11 cellular contexts compared by ENCODE assay signal in the genomic region with DNA sequence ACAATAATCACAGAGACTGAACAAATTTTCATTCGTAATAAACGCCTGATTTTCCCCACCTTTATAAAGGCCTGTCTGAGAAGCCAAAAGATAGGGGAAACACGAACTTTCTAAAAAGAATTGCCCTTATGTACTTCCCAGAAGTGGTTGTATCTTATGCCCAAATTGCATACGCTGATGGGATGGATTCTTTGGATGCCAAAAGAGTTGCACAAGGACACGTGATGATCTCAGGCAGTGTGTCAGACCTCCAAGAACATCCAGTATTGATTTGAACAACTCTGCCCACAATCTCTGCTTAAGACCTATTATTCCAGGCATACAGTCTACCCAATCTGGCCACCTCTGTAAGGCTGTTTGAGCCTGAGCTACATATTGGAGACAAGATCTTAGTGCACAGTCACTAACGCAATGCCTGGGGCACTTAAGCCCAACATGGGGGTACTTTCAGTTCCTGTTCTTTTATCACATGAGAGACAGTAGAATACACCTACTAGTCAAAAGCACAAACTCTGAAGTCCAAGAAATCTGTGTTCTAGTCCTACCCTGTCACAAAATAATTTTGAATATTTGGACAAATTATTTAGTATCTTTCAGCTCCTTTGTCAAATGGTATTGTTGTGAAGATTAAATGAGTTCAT. TPM values are rescaled to one million over a fixed set of nuclear protein-coding genes. Genes with fewer than 3 reads are reported as not detected.
DNase-seq lines count a peak whose midpoint lies in the region; ATAC-seq and TF ChIP-seq lines count a peak whose summit lies in the region.
"Had no signal": no experiment of that assay in that cellular context is flagged by ENCODE, and none has a peak within 500 bp of the region (broad histone marks: within the 10 kb centered on the region; RNA-seq: fewer than 3 reads in every experiment).

No MANE protein-coding gene starts in this region.

- no peak for TF ChIP-seq CTCF in omental fat pad (IDR thresholded peaks at IDR 0.05)

- ATAC-seq in GM18909 (IDR thresholded peaks at IDR 0.05; ENCODE audit: poor library complexity, unreplicated experiment) (peak; percentile 64), HG03045 (IDR thresholded peaks at IDR 0.05; ENCODE audit: unreplicated experiment) (peak; percentile 40), omental fat pad (ENCODE audit: low FRiP score) (peak; percentile 55), T-cell (replicated peaks in 1 of 4) (no peak)
- no peak for ATAC-seq in activated CD8-positive, alpha-beta memory T cell treated with anti-CD3 and anti-CD28 coated beads, Interleukin-2, amount 10 ng/mL, durations not matched to agents 7 days and 5 days

- DNase-seq in SK-MEL-5 (ENCODE audit: low read depth, low spot score) = peak; percentile 73
- DNase-seq in omental fat pad (ENCODE audit: low spot score) = no peak
- no peak for DNase-seq in activated CD8-positive, alpha-beta memory T cell treated with anti-CD3 and anti-CD28 coated beads, Interleukin-2, amount 10 ng/mL, durations not matched to agents 7 days and 5 days
- DNase-seq in Kasumi-1 (lab: John Stamatoyannopoulos, UW) = no peak
- no peak for DNase-seq in T-cell
- DNase-seq in NCI-H187 treated with DMSO at 0.1 percent for 48 hours (lab: John Stamatoyannopoulos, UW) = no peak
- DNase-seq: activated naive CD4-positive, alpha-beta T cell; uterus had no signal

- H3K36me3 Mint-ChIP-seq in activated CD8-positive, alpha-beta memory T cell treated with anti-CD3 and anti-CD28 coated beads, Interleukin-2, amount 10 ng/mL, durations not matched to agents 7 days and 5 days = no peaks in the 10 kb centered on the region
- no peaks in the 10 kb centered on the region for H3K36me3 Mint-ChIP-seq in T-cell

- POLR2A ChIA-PET in T-cell (lab: Charles Lee) = interaction anchor here in 1 of 2 donors (0.5 kb wide), 1 partner anchor 95 kb away, joined by 3 read pairs; no protein-coding TSS in a partner anchor

- H3K27me3 Mint-ChIP-seq in activated CD8-positive, alpha-beta memory T cell treated with anti-CD3 and anti-CD28 coated beads, Interleukin-2, amount 10 ng/mL, durations not matched to agents 7 days and 5 days = peaks cover 15% of the 10 kb centered on the region
- peaks cover 3% of the 10 kb centered on the region in 2 donors for H3K27me3 Mint-ChIP-seq in T-cell

- in situ Hi-C loops in SK-MEL-5 (cut with HindIII; ENCODE audit: low pct_unique_long_range_greater_than_20kb, low sequenced_read_pairs) = no loop called here

- no peaks in the 10 kb centered on the region for H3K9me3 Mint-ChIP-seq in activated CD8-positive, alpha-beta memory T cell treated with anti-CD3 and anti-CD28 coated beads, Interleukin-2, amount 10 ng/mL, durations not matched to agents 7 days and 5 days (ENCODE audit: low read depth)
- peaks cover 0 to 10% (median 0%) of the 10 kb centered on the region in 3 donors for H3K9me3 Mint-ChIP-seq in T-cell

- CTCF ChIA-PET in activated CD8-positive, alpha-beta memory T cell treated with anti-CD3 and anti-CD28 coated beads, Interleukin-2, amount 10 ng/mL, durations not matched to agents 7 days and 5 days (lab: Charles Lee) = interaction anchor here (0.9 to 4.9 kb wide), 8 partner anchors 11 to 207 kb away, joined by 3 to 48 read pairs (median 4); partner anchors contain the start of gene EIF3F
- CTCF ChIA-PET in T-cell (lab: Charles Lee) = interaction anchor here (0.7 to 4.7 kb wide), 8 partner anchors 11 to 207 kb away, joined by 3 to 28 read pairs (median 4); partner anchors contain the start of gene EIF3F (in 2 of the 2)

- peaks cover 8% of the 10 kb centered on the region for H3K4me1 Mint-ChIP-seq in activated CD8-positive, alpha-beta memory T cell treated with anti-CD3 and anti-CD28 coated beads, Interleukin-2, amount 10 ng/mL, durations not matched to agents 7 days and 5 days
- H3K4me1 Mint-ChIP-seq in T-cell = peaks cover 0 to 6% (median 3%) of the 10 kb centered on the region in 3 donors

- no peak overlapping the region for H3K4me3 Mint-ChIP-seq in activated CD8-positive, alpha-beta memory T cell treated with anti-CD3 and anti-CD28 coated beads, Interleukin-2, amount 10 ng/mL, durations not matched to agents 7 days and 5 days
- H3K4me3 Mint-ChIP-seq in T-cell = no peak overlapping the region

- H3K27ac Mint-ChIP-seq in activated CD8-positive, alpha-beta memory T cell treated with anti-CD3 and anti-CD28 coated beads, Interleukin-2, amount 10 ng/mL, durations not matched to agents 7 days and 5 days = no peak overlapping the region
- no peak overlapping the region for H3K27ac Mint-ChIP-seq in T-cell

RNA-seq across cellular contexts. Expression of gene OR10A6, which starts 38.9 kb away (rescaled TPM):
- total RNA-seq in SK-MEL-5 (2014; rRNA removed; shearing (Covaris generic)) = not detected in 2 replicates
- polyA plus RNA-seq in SK-MEL-5 (2015; cell fraction: cytosol; rRNA removed) = not detected in 2 replicates
- polyA plus RNA-seq in SK-MEL-5 (2015; cell fraction: nucleus; rRNA removed) = not detected in 2 replicates
- not detected for total RNA-seq in omental fat pad
- not detected for total RNA-seq in activated CD8-positive, alpha-beta memory T cell treated with anti-CD3 and anti-CD28 coated beads, Interleukin-2, amount 10 ng/mL, durations not matched to agents 7 days and 5 days
- total RNA-seq in T-cell = not detected
- total RNA-seq: mononuclear cell, uterus had no signal

RNA-seq across cellular contexts. Expression of gene OR10A3, which starts 49.3 kb away (rescaled TPM):
- total RNA-seq in SK-MEL-5 (2014; rRNA removed; shearing (Covaris generic)) = not detected in 2 replicates
- polyA plus RNA-seq in SK-MEL-5 (2015; cell fraction: cytosol; rRNA removed) = not detected in 2 replicates
- polyA plus RNA-seq in SK-MEL-5 (2015; cell fraction: nucleus; rRNA removed) = not detected in 2 replicates
- not detected for total RNA-seq in omental fat pad
- not detected for total RNA-seq in activated CD8-positive, alpha-beta memory T cell treated with anti-CD3 and anti-CD28 coated beads, Interleukin-2, amount 10 ng/mL, durations not matched to agents 7 days and 5 days
- not detected for total RNA-seq in T-cell
- total RNA-seq: mononuclear cell, uterus had no signal

Comparison
In these comparisons a context has a peak if more than half of its experiments do, and no peak if none do; other contexts are left out.
1. ATAC-seq: peak in GM18909 (single experiment), HG03045 (single experiment) and omental fat pad (single experiment); none in activated CD8-positive, alpha-beta memory T cell treated with anti-CD3 and anti-CD28 coated beads, Interleukin-2, amount 10 ng/mL, durations not matched to agents 7 days and 5 days (single experiment) and T-cell (0 of 4).